Comparison of ENCODE assay signal across 1 cellular context in the genomic region with DNA sequence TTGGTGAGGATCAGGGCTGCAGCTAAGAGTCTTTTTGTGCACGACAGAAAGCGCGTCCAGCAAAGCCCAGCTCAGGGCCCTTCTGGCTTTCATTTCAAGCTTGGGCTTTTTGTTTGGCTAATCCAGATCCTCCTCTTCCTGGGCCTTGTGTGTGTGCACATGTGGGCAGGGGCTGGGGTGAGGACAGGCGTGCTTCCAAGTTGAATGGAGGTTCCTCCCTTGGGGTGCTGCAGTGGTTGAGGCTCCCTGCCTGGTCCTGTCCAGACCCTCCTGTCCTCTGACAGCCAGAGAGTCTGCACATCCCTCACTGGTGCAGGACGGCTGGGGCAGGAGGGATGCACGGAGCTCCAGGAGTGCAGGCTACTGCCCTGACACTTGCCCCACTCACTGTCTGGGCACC.
TF ChIP-seq lines count a peak whose summit lies in the region.

No MANE protein-coding gene starts in this region.

TF ChIP-seq in GM23338, 12 proteins besides CTCF, POLR2A, EP300 and RAD21 (continued from another document):
- TF ChIP-seq, protein P1, sequence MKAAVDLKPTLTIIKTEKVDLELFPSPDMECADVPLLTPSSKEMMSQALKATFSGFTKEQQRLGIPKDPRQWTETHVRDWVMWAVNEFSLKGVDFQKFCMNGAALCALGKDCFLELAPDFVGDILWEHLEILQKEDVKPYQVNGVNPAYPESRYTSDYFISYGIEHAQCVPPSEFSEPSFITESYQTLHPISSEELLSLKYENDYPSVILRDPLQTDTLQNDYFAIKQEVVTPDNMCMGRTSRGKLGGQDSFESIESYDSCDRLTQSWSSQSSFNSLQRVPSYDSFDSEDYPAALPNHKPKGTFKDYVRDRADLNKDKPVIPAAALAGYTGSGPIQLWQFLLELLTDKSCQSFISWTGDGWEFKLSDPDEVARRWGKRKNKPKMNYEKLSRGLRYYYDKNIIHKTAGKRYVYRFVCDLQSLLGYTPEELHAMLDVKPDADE (IDR thresholded peaks at IDR 0.05): no peak
- TF ChIP-seq EZH2phosphoT487 (IDR thresholded peaks at IDR 0.05; ENCODE audit: unreplicated experiment) (no peak), JUNB (IDR thresholded peaks at IDR 0.05; ENCODE audit: unreplicated experiment) (no peak), ZNF114 (CRISPR knock-in tag; IDR thresholded peaks at IDR 0.05) (no peak), REST (IDR thresholded peaks at IDR 0.05; ENCODE audit: unreplicated experiment) (no peak), EZH2 (IDR thresholded peaks at IDR 0.05; ENCODE audit: low read depth, unreplicated experiment) (no peak), POLR2AphosphoS5 (IDR thresholded peaks at IDR 0.05; ENCODE audit: low read depth) (no peak)
